1 cellular context compared by ENCODE assay signal in the genomic region with DNA sequence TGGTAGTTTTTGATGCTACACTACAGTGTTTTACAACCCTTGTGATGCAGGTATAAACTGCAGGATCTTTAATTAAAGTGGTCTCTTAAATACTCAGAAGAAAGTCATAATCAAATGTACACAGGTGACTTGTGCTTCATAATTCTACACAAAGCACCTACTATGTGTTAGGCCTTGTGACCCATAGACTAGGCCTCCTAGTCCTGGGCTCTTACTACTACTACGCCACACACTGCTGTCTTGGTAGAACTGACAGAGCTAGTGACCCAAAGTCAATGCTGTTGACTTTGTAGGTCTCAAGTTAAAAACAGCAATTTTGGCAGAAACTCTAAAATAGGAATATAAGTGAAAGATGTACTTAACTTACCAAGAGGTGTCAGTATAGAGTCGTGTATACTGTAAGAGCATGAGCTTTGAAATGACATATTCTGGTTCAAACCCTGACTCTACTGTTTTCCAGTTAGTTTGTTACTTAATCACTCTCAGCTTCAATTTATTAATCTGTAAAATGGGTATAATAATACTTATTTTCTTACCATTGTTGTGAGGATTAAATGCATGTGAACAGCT.
TF ChIP-seq lines count a peak whose summit lies in the region.

No MANE protein-coding gene starts in this region.

TF ChIP-seq in IMR-90, 13 proteins besides CTCF, POLR2A, EP300 and RAD21 (continued from another document):
- TF ChIP-seq MXI1 (IDR thresholded peaks at IDR 0.05; ENCODE audit: borderline replicate concordance, low read depth, low read length) (no peak), SMC3 (IDR thresholded peaks at IDR 0.05; ENCODE audit: low read depth, low read length) (no peak), MAZ (IDR thresholded peaks at IDR 0.05; ENCODE audit: borderline replicate concordance, low read depth, low read length) (no peak), FOS (IDR thresholded peaks at IDR 0.05; ENCODE audit: low read depth, low read length) (no peak)
